Comparison of ENCODE assay signal across 27 cellular contexts in genomic region chr14:90991690-90992443, GRCh38.
A peak's percentile ranks its signal among the peaks of the same experiment; 100 is the strongest.
DNase-seq lines count a peak whose midpoint lies in the region; ATAC-seq and FAIRE-seq lines count a peak whose summit lies in the region.
"Had no signal": no experiment of that assay in that cellular context is flagged by ENCODE, and none has a peak within 500 bp of the region (broad histone marks: within the 10 kb centered on the region; RNA-seq: fewer than 3 reads in every experiment).

No MANE protein-coding gene starts in this region.

- H3K4me3 Mint-ChIP-seq in activated CD4-positive, alpha-beta T cell treated with anti-CD3 and anti-CD28 coated beads, Interleukin-2, amount 10 ng/mL, durations not matched to agents 24 days and 14 days, result no peak overlapping the region
- peak overlapping the region; percentile 44 for H3K4me3 Mint-ChIP-seq in activated naive CD8-positive, alpha-beta T cell treated with anti-CD3 and anti-CD28 coated beads for 36 hours
- no peak overlapping the region for H3K4me3 Mint-ChIP-seq in stimulated activated memory B cell treated with anti-CD40 and anti-IgM and Interleukin-4, amounts not matched to agents 10 μg/mL and 1 μg/mL and 100 μg/mL, for 72 hours
- H3K4me3 Mint-ChIP-seq: CD4-positive, alpha-beta memory T cell; GM23338; nephron progenitor cell had no signal

- peak overlapping the region; percentile 35 for H3K27ac Mint-ChIP-seq in activated CD4-positive, alpha-beta T cell treated with anti-CD3 and anti-CD28 coated beads, Interleukin-2, amount 10 ng/mL, durations not matched to agents 24 days and 14 days
- H3K27ac Mint-ChIP-seq in activated naive CD8-positive, alpha-beta T cell treated with anti-CD3 and anti-CD28 coated beads for 36 hours, result peak overlapping the region; percentile 86
- H3K27ac Mint-ChIP-seq in stimulated activated memory B cell treated with anti-CD40 and anti-IgM and Interleukin-4, amounts not matched to agents 10 μg/mL and 1 μg/mL and 100 μg/mL, for 72 hours, result peak overlapping the region; percentile 58
- H3K27ac Mint-ChIP-seq: GM23338, nephron progenitor cell had no signal

- ATAC-seq in stimulated activated memory B cell treated with anti-CD40 and anti-IgM and Interleukin-4, amounts not matched to agents 10 μg/mL and 1 μg/mL and 100 μg/mL, for 72 hours, result no peak
- ATAC-seq: GM23338, Right ventricle myocardium inferior, upper lobe of right lung had no signal

- H3K4me1 Mint-ChIP-seq in activated CD4-positive, alpha-beta T cell treated with anti-CD3 and anti-CD28 coated beads, Interleukin-2, amount 10 ng/mL, durations not matched to agents 24 days and 14 days, result peaks cover 32% of the 10 kb centered on the region
- peaks cover 35% of the 10 kb centered on the region for H3K4me1 Mint-ChIP-seq in activated naive CD8-positive, alpha-beta T cell treated with anti-CD3 and anti-CD28 coated beads for 36 hours
- peaks cover 11% of the 10 kb centered on the region for H3K4me1 Mint-ChIP-seq in stimulated activated memory B cell treated with anti-CD40 and anti-IgM and Interleukin-4, amounts not matched to agents 10 μg/mL and 1 μg/mL and 100 μg/mL, for 72 hours
- H3K4me1 Mint-ChIP-seq: GM23338, nephron progenitor cell had no signal

- no peaks in the 10 kb centered on the region for H3K27me3 Mint-ChIP-seq in activated CD4-positive, alpha-beta T cell treated with anti-CD3 and anti-CD28 coated beads, Interleukin-2, amount 10 ng/mL, durations not matched to agents 24 days and 14 days
- no peaks in the 10 kb centered on the region for H3K27me3 Mint-ChIP-seq in activated naive CD8-positive, alpha-beta T cell treated with anti-CD3 and anti-CD28 coated beads for 36 hours
- no peaks in the 10 kb centered on the region for H3K27me3 Mint-ChIP-seq in stimulated activated memory B cell treated with anti-CD40 and anti-IgM and Interleukin-4, amounts not matched to agents 10 μg/mL and 1 μg/mL and 100 μg/mL, for 72 hours
- H3K27me3 Mint-ChIP-seq: CD4-positive, alpha-beta memory T cell had no signal

- no peak for DNase-seq in activated CD4-positive, alpha-beta T cell treated with anti-CD3 and anti-CD28 coated beads, Interleukin-2, amount 10 ng/mL, durations not matched to agents 24 days and 14 days
- no peak for DNase-seq in activated CD4-positive, alpha-beta T cell treated with anti-CD3 and anti-CD28 coated beads, Interleukin-2, amount 50 U/mL, for 48 hours
- no peak for DNase-seq in activated naive CD8-positive, alpha-beta T cell treated with anti-CD3 and anti-CD28 coated beads for 36 hours
- no peak for DNase-seq in KG1 (lab: John Stamatoyannopoulos, UW)
- DNase-seq in stimulated activated naive CD4-positive, alpha-beta T cell (lab: John Stamatoyannopoulos, UW), result no peak
- no peak for DNase-seq in GDM1 (lab: John Stamatoyannopoulos, UW)
- DNase-seq: activated CD4-positive, alpha-beta T cell treated with anti-CD3 and anti-CD28 coated beads, Interleukin-2, amount 50 U/mL, for 1 hour; AML-193; CD4-positive, alpha-beta memory T cell; cortex of kidney; effector memory CD4-positive, alpha-beta T cell; glutamatergic neuron; Kasumi-1; mammary epithelial cell; NCI-H1436 treated with DMSO at 0.1 percent for 48 hours; NCI-H2081 treated with DMSO at 0.1 percent for 48 hours; NCI-H226; nephron progenitor cell; sigmoid colon; SK-N-SH; stimulated activated CD4-positive, alpha-beta T cell treated with anti-CD3 and anti-CD28 coated beads, Interleukin-4, amount 100 ng/mL, for 1 hour; upper lobe of right lung had no signal

- intact Hi-C loops in activated CD4-positive, alpha-beta T cell treated with anti-CD3 and anti-CD28 coated beads, Interleukin-2, amount 10 ng/mL, durations not matched to agents 24 days and 14 days (cut with micrococcal nuclease), result loop anchor here (1.0 to 2.0 kb wide), 2 partner anchors 17 to 22 kb away; no protein-coding TSS in a partner anchor

- peaks cover 4% of the 10 kb centered on the region for H3K9me3 Mint-ChIP-seq in activated CD4-positive, alpha-beta T cell treated with anti-CD3 and anti-CD28 coated beads, Interleukin-2, amount 10 ng/mL, durations not matched to agents 24 days and 14 days
- H3K9me3 Mint-ChIP-seq in activated naive CD8-positive, alpha-beta T cell treated with anti-CD3 and anti-CD28 coated beads for 36 hours, result no peaks in the 10 kb centered on the region
- H3K9me3 Mint-ChIP-seq in stimulated activated memory B cell treated with anti-CD40 and anti-IgM and Interleukin-4, amounts not matched to agents 10 μg/mL and 1 μg/mL and 100 μg/mL, for 72 hours, result no peaks in the 10 kb centered on the region
- H3K9me3 Mint-ChIP-seq: activated naive CD4-positive, alpha-beta T cell treated with anti-CD3 and anti-CD28 coated beads, Interleukin-2, amount 50 U/mL, for 72 hours; CD4-positive, alpha-beta memory T cell; GM23338; nephron progenitor cell had no signal

- H3K36me3 Mint-ChIP-seq in activated CD4-positive, alpha-beta T cell treated with anti-CD3 and anti-CD28 coated beads, Interleukin-2, amount 10 ng/mL, durations not matched to agents 24 days and 14 days (ENCODE audit: low read depth), result peaks cover 55% of the 10 kb centered on the region
- H3K36me3 Mint-ChIP-seq in activated naive CD8-positive, alpha-beta T cell treated with anti-CD3 and anti-CD28 coated beads for 36 hours, result peaks cover 53% of the 10 kb centered on the region
- H3K36me3 Mint-ChIP-seq in stimulated activated memory B cell treated with anti-CD40 and anti-IgM and Interleukin-4, amounts not matched to agents 10 μg/mL and 1 μg/mL and 100 μg/mL, for 72 hours, result peaks cover 21% of the 10 kb centered on the region

- FAIRE-seq in G401.6 (lab: Jason Lieb, UNC), result peak; percentile 6

Comparison
In these comparisons a context has a peak if more than half of its experiments do, and no peak if none do; other contexts are left out.
1. H3K27ac Mint-ChIP-seq: peak in every context shown above with its lines; median percentile 86 in activated naive CD8-positive, alpha-beta T cell treated with anti-CD3 and anti-CD28 coated beads for 36 hours; 58 in stimulated activated memory B cell treated with anti-CD40 and anti-IgM and Interleukin-4, amounts not matched to agents 10 μg/mL and 1 μg/mL and 100 μg/mL, for 72 hours; 35 in activated CD4-positive, alpha-beta T cell treated with anti-CD3 and anti-CD28 coated beads, Interleukin-2, amount 10 ng/mL, durations not matched to agents 24 days and 14 days.